ENCODE assay signal across 27 cellular contexts in genomic region chr2:151754253-151754897, GRCh38.
"Had no signal": no experiment of that assay in that cellular context is flagged by ENCODE, and none has a peak within 500 bp of the region (broad histone marks: within the 10 kb centered on the region; RNA-seq: fewer than 3 reads in every experiment).

No MANE protein-coding gene starts in this region.

- H3K27ac ChIP-seq: heart right ventricle, hepatocyte, left lung, pancreas, prostate gland, right lobe of liver, spleen, suprapubic skin, thoracic aorta, tibial artery, upper lobe of right lung had no signal

- H3K79me2 ChIP-seq: hepatocyte had no signal

- H3K36me3 Mint-ChIP-seq: mesothelial cell of epicardium; natural killer cell treated with Interleukin-12 subunit alpha and Interleukin-12 subunit beta and Interleukin-15 and Interleukin-18, amount 100 ng/mL, for 72 hours; stimulated activated effector memory CD8-positive, alpha-beta T cell treated with anti-CD3 and anti-CD28 coated beads, Interleukin-12 subunit alpha, Interleukin-12 subunit beta, amount 100 ng/mL, for 72 hours had no signal

- DNase-seq: heart right ventricle; islet precursor cell; left lung; mesendoderm; naive thymus-derived CD4-positive, alpha-beta T cell; nucleus accumbens; pancreas; posterior cingulate gyrus; right lobe of liver; small intestine; spleen; stimulated activated CD4-positive, alpha-beta T cell treated with anti-CD3 and anti-CD28 coated beads, Interleukin-4, amount 100 ng/mL, for 24 hours; stimulated activated naive CD4-positive, alpha-beta T cell; tibial artery; trophoblast cell; upper lobe of right lung had no signal

- H3K4me1 ChIP-seq: left lung, pancreas, prostate gland, right lobe of liver, spleen, suprapubic skin, tibial artery had no signal

- H2AFZ ChIP-seq: hepatocyte had no signal

- H3K4me2 ChIP-seq: hepatocyte had no signal

- H3K4me3 Mint-ChIP-seq: mesothelial cell of epicardium; naive thymus-derived CD4-positive, alpha-beta T cell; natural killer cell treated with Interleukin-12 subunit alpha and Interleukin-12 subunit beta and Interleukin-15 and Interleukin-18, amount 100 ng/mL, for 72 hours; neural crest cell; stimulated activated effector memory CD8-positive, alpha-beta T cell treated with anti-CD3 and anti-CD28 coated beads, Interleukin-12 subunit alpha, Interleukin-12 subunit beta, amount 100 ng/mL, for 72 hours; stimulated activated naive CD8-positive, alpha-beta T cell treated with anti-CD3 and anti-CD28 coated beads, Interleukin-15, Interleukin-2, amounts not matched to agents 100 ng/mL and 50 ng/mL, for 24 hours had no signal

- H3K27me3 Mint-ChIP-seq: naive thymus-derived CD4-positive, alpha-beta T cell; natural killer cell treated with Interleukin-12 subunit alpha and Interleukin-12 subunit beta and Interleukin-15 and Interleukin-18, amount 100 ng/mL, for 72 hours; stimulated activated naive CD8-positive, alpha-beta T cell treated with anti-CD3 and anti-CD28 coated beads, Interleukin-15, Interleukin-2, amounts not matched to agents 100 ng/mL and 50 ng/mL, for 24 hours had no signal

- H3K9me3 ChIP-seq: heart right ventricle, left lung, pancreas, prostate gland, right lobe of liver, spleen, suprapubic skin, thoracic aorta, tibial artery, upper lobe of right lung had no signal

- H3K4me1 Mint-ChIP-seq: naive thymus-derived CD4-positive, alpha-beta T cell; neural crest cell; stimulated activated effector memory CD8-positive, alpha-beta T cell treated with anti-CD3 and anti-CD28 coated beads, Interleukin-12 subunit alpha, Interleukin-12 subunit beta, amount 100 ng/mL, for 72 hours had no signal

- H3K27ac Mint-ChIP-seq: mesothelial cell of epicardium; naive thymus-derived CD4-positive, alpha-beta T cell; natural killer cell treated with Interleukin-12 subunit alpha and Interleukin-12 subunit beta and Interleukin-15 and Interleukin-18, amount 100 ng/mL, for 72 hours; stimulated activated effector memory CD8-positive, alpha-beta T cell treated with anti-CD3 and anti-CD28 coated beads, Interleukin-12 subunit alpha, Interleukin-12 subunit beta, amount 100 ng/mL, for 72 hours; stimulated activated naive CD8-positive, alpha-beta T cell treated with anti-CD3 and anti-CD28 coated beads, Interleukin-15, Interleukin-2, amounts not matched to agents 100 ng/mL and 50 ng/mL, for 24 hours had no signal

- H3K4me3 ChIP-seq: heart right ventricle, hepatocyte, left lung, lung, pancreas, prostate gland, right lobe of liver, spleen, suprapubic skin, thoracic aorta, tibial artery, upper lobe of right lung had no signal

- H3K36me3 ChIP-seq: heart right ventricle, left lung, pancreas, prostate gland, right lobe of liver, spleen, suprapubic skin, thoracic aorta, tibial artery, upper lobe of right lung had no signal

- H3K27me3 ChIP-seq: heart right ventricle, hepatocyte, left lung, pancreas, right lobe of liver, spleen, suprapubic skin, tibial artery, upper lobe of right lung had no signal

- ATAC-seq: left lung; naive thymus-derived CD4-positive, alpha-beta T cell; natural killer cell treated with Interleukin-12 subunit alpha and Interleukin-12 subunit beta and Interleukin-15 and Interleukin-18, amount 100 ng/mL, for 72 hours; pancreas; right lobe of liver; stimulated activated effector memory CD8-positive, alpha-beta T cell treated with anti-CD3 and anti-CD28 coated beads, Interleukin-12 subunit alpha, Interleukin-12 subunit beta, amount 100 ng/mL, for 72 hours; upper lobe of right lung had no signal

- H3K9me3 Mint-ChIP-seq: natural killer cell treated with Interleukin-12 subunit alpha and Interleukin-12 subunit beta and Interleukin-15 and Interleukin-18, amount 100 ng/mL, for 72 hours; stimulated activated effector memory CD8-positive, alpha-beta T cell treated with anti-CD3 and anti-CD28 coated beads, Interleukin-12 subunit alpha, Interleukin-12 subunit beta, amount 100 ng/mL, for 72 hours; stimulated activated naive CD8-positive, alpha-beta T cell treated with anti-CD3 and anti-CD28 coated beads, Interleukin-15, Interleukin-2, amounts not matched to agents 100 ng/mL and 50 ng/mL, for 24 hours had no signal

- FAIRE-seq: pancreas, small intestine, urothelium cell line had no signal
